2 cellular contexts compared by ENCODE assay signal in the genomic region with DNA sequence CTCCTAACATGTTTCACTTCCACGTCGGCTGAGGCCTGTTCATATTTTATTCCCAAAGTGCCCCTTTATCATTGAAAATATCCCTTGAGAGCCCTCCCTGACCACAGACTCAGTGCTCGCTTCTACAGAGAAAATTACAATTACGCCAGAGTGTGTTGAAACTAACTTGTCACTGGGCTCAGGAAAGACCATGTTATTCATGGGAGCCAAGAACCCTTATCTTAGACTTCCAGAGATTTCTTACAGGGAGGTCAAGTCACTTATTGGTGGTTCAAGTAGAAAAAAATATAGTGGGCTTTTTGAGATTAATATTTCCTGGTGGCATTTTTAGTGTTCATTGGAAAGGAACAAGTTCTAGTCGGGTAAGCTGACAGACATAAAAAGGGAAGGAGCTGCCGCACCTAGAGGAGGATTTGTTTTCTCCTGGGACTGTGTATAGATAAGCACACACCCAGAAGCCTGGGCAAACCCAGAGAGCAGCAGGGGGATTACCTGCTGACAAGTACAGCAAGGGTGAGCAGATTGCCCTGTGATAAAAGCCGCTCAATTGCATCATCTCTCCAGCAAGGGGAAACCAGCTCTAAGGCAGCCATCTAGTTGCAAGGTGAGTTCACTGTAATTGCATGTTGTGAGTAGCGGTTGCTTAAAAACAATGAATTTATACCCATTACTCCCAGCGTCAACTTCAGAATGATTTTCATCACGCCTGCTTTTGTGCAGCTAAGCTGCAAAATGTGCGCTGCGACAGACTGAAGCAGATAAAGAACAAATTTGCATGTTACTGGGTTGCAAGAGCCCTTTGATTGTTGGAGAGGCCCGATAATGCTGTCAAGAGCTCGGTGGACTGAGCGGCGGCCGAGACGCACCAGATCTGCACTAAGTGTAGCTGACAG.
TF ChIP-seq lines count a peak whose summit lies in the region.

No MANE protein-coding gene starts in this region.

TF ChIP-seq in Ishikawa, 13 proteins besides CTCF, POLR2A, EP300 and RAD21:
- TF ChIP-seq CEBPB (IDR thresholded peaks at IDR 0.05) (0 out of 2 replicates have a peak, but pooled peaks have one; percentile 2), ZBTB7A (IDR thresholded peaks at IDR 0.05; ENCODE audit: low read depth) (no peak)

TF ChIP-seq in K562, 482 proteins besides CTCF, POLR2A, EP300 and RAD21 (continues in another document):
- TF ChIP-seq MTA3 (IDR thresholded peaks at IDR 0.05; ENCODE audit: borderline replicate concordance): no peak
- TF ChIP-seq MTA2 (IDR thresholded peaks at IDR 0.05; ENCODE audit: low read depth): peak; percentile 8; the same call in 1 of the 2 replicates
- TF ChIP-seq GATA2 (CRISPR knock-in tag; IDR thresholded peaks at IDR 0.05): peak; percentile 51; the same call in 1 of the 2 replicates
- TF ChIP-seq KLF6 (CRISPR knock-in tag; IDR thresholded peaks at IDR 0.05; ENCODE audit: borderline replicate concordance): no peak
- TF ChIP-seq WHSC1 (IDR thresholded peaks at IDR 0.05; ENCODE audit: low read length): no peak
- no peak for TF ChIP-seq STAT5B (CRISPR knock-in tag; IDR thresholded peaks at IDR 0.05)
- no peak for TF ChIP-seq ESRRB (CRISPR knock-in tag; IDR thresholded peaks at IDR 0.05; ENCODE audit: borderline replicate concordance)
- TF ChIP-seq LEF1 (IDR thresholded peaks at IDR 0.05): no peak
- no peak for TF ChIP-seq ZFX (CRISPR knock-in tag; IDR thresholded peaks at IDR 0.05)
- no peak for TF ChIP-seq ZNF431 (CRISPR knock-in tag; IDR thresholded peaks at IDR 0.05)
- no peak for TF ChIP-seq ZBTB7A (IDR thresholded peaks at IDR 0.05; ENCODE audit: borderline replicate concordance, control insufficient read depth, low read depth, low read length)
- no peak for TF ChIP-seq SRF (CRISPR knock-in tag; IDR thresholded peaks at IDR 0.05)
- TF ChIP-seq ETS2 (tag; IDR thresholded peaks at IDR 0.05; ENCODE audit: borderline replicate concordance, poor library complexity, severe bottlenecking): no peak
- TF ChIP-seq, protein P1, sequence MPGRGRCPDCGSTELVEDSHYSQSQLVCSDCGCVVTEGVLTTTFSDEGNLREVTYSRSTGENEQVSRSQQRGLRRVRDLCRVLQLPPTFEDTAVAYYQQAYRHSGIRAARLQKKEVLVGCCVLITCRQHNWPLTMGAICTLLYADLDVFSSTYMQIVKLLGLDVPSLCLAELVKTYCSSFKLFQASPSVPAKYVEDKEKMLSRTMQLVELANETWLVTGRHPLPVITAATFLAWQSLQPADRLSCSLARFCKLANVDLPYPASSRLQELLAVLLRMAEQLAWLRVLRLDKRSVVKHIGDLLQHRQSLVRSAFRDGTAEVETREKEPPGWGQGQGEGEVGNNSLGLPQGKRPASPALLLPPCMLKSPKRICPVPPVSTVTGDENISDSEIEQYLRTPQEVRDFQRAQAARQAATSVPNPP (IDR thresholded peaks at IDR 0.05; ENCODE audit: borderline replicate concordance, insufficient read depth, insufficient read length): no peak
- TF ChIP-seq CEBPG (CRISPR knock-in tag; IDR thresholded peaks at IDR 0.05): peak; percentile 79
- TF ChIP-seq CEBPG (tag; conservative IDR thresholded peaks at IDR 0.05 in 1 of 2, IDR thresholded peaks at IDR 0.05 in 1 of 2): peak; percentile 89 to 91
- TF ChIP-seq JUND (IDR thresholded peaks at IDR 0.05; ENCODE audit: borderline replicate concordance, low read depth, low read length): peak; percentile 60
- TF ChIP-seq JUND (tag; IDR thresholded peaks at IDR 0.05; ENCODE audit: borderline replicate concordance, low read depth, low read length): peak; percentile 62; the same call in 1 of the 3 replicates
- TF ChIP-seq, protein P2, sequence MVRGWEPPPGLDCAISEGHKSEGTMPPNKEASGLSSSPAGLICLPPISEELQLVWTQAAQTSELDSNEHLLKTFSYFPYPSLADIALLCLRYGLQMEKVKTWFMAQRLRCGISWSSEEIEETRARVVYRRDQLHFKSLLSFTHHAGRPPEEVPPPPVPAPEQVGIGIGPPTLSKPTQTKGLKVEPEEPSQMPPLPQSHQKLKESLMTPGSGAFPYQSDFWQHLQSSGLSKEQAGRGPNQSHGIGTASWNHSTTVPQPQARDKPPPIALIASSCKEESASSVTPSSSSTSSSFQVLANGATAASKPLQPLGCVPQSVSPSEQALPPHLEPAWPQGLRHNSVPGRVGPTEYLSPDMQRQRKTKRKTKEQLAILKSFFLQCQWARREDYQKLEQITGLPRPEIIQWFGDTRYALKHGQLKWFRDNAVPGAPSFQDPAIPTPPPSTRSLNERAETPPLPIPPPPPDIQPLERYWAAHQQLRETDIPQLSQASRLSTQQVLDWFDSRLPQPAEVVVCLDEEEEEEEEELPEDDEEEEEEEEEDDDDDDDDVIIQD (CRISPR knock-in tag; IDR thresholded peaks at IDR 0.05): no peak
- no peak for TF ChIP-seq ZNF134 (CRISPR knock-in tag; conservative IDR thresholded peaks at IDR 0.05)
- TF ChIP-seq MEF2A (IDR thresholded peaks at IDR 0.05; ENCODE audit: control insufficient read depth, low read depth, low read length): no peak
- no peak for TF ChIP-seq NFIX (CRISPR knock-in tag; IDR thresholded peaks at IDR 0.05; ENCODE audit: low read depth)
- TF ChIP-seq HMG20A (CRISPR knock-in tag; conservative IDR thresholded peaks at IDR 0.05): no peak
- TF ChIP-seq, protein P3, sequence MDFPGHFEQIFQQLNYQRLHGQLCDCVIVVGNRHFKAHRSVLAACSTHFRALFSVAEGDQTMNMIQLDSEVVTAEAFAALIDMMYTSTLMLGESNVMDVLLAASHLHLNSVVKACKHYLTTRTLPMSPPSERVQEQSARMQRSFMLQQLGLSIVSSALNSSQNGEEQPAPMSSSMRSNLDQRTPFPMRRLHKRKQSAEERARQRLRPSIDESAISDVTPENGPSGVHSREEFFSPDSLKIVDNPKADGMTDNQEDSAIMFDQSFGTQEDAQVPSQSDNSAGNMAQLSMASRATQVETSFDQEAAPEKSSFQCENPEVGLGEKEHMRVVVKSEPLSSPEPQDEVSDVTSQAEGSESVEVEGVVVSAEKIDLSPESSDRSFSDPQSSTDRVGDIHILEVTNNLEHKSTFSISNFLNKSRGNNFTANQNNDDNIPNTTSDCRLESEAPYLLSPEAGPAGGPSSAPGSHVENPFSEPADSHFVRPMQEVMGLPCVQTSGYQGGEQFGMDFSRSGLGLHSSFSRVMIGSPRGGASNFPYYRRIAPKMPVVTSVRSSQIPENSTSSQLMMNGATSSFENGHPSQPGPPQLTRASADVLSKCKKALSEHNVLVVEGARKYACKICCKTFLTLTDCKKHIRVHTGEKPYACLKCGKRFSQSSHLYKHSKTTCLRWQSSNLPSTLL (IDR thresholded peaks at IDR 0.05): no peak
- TF ChIP-seq CREM (IDR thresholded peaks at IDR 0.05; ENCODE audit: low read depth): 0 out of 2 replicates have a peak, but pooled peaks have one; percentile 7
- no peak for TF ChIP-seq SMARCC2 (IDR thresholded peaks at IDR 0.05; ENCODE audit: low read depth)
- TF ChIP-seq HIVEP1 (CRISPR knock-in tag; IDR thresholded peaks at IDR 0.05): no peak
- TF ChIP-seq, protein P4, sequence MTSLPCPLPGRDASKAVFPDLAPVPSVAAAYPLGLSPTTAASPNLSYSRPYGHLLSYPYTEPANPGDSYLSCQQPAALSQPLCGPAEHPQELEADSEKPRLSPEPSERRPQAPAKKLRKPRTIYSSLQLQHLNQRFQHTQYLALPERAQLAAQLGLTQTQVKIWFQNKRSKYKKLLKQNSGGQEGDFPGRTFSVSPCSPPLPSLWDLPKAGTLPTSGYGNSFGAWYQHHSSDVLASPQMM (CRISPR knock-in tag; IDR thresholded peaks at IDR 0.05): no peak
- no peak for TF ChIP-seq HDAC3 (IDR thresholded peaks at IDR 0.05; ENCODE audit: borderline replicate concordance, partially characterized antibody)
- no peak for TF ChIP-seq ZZZ3 (IDR thresholded peaks at IDR 0.05)
- TF ChIP-seq FIP1L1 (IDR thresholded peaks at IDR 0.05; ENCODE audit: low read depth, low read length, poor library complexity, severe bottlenecking): no peak
- TF ChIP-seq, protein P5, sequence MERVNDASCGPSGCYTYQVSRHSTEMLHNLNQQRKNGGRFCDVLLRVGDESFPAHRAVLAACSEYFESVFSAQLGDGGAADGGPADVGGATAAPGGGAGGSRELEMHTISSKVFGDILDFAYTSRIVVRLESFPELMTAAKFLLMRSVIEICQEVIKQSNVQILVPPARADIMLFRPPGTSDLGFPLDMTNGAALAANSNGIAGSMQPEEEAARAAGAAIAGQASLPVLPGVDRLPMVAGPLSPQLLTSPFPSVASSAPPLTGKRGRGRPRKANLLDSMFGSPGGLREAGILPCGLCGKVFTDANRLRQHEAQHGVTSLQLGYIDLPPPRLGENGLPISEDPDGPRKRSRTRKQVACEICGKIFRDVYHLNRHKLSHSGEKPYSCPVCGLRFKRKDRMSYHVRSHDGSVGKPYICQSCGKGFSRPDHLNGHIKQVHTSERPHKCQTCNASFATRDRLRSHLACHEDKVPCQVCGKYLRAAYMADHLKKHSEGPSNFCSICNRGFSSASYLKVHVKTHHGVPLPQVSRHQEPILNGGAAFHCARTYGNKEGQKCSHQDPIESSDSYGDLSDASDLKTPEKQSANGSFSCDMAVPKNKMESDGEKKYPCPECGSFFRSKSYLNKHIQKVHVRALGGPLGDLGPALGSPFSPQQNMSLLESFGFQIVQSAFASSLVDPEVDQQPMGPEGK (CRISPR knock-in tag; IDR thresholded peaks at IDR 0.05; ENCODE audit: borderline replicate concordance): no peak
- no peak for TF ChIP-seq NR2C2 (CRISPR knock-in tag; IDR thresholded peaks at IDR 0.05)
- TF ChIP-seq NR2C2 (tag; IDR thresholded peaks at IDR 0.05): 0 out of 2 replicates have a peak, but pooled peaks have one; percentile 25
- TF ChIP-seq ZNF347 (CRISPR knock-in tag; IDR thresholded peaks at IDR 0.05; ENCODE audit: low read depth): no peak
- no peak for TF ChIP-seq ZC3H11A (IDR thresholded peaks at IDR 0.05; ENCODE audit: low read depth, low read length)
- no peak for TF ChIP-seq BCL6 (CRISPR knock-in tag; IDR thresholded peaks at IDR 0.05)
- TF ChIP-seq CCNT2 (IDR thresholded peaks at IDR 0.05; ENCODE audit: borderline replicate concordance, extremely low read depth, insufficient read length, low read depth, low read length): no peak
- TF ChIP-seq ZNF197 (CRISPR knock-in tag; IDR thresholded peaks at IDR 0.05; ENCODE audit: low read depth): no peak
- TF ChIP-seq ZNF764 (CRISPR knock-in tag; IDR thresholded peaks at IDR 0.05; ENCODE audit: low read depth): no peak
- no peak for TF ChIP-seq SRSF1 (IDR thresholded peaks at IDR 0.05; ENCODE audit: low read depth, low read length)
- no peak for TF ChIP-seq ZNF76 (CRISPR knock-in tag; IDR thresholded peaks at IDR 0.05; ENCODE audit: borderline replicate concordance)
- no peak for TF ChIP-seq DIDO1 (tag; IDR thresholded peaks at IDR 0.05; ENCODE audit: low read depth)
- TF ChIP-seq SAFB (IDR thresholded peaks at IDR 0.05; ENCODE audit: borderline replicate concordance, low read depth, low read length): no peak
- no peak for TF ChIP-seq MCM3 (IDR thresholded peaks at IDR 0.05)
- TF ChIP-seq ZNF3 (CRISPR knock-in tag; IDR thresholded peaks at IDR 0.05): no peak
- TF ChIP-seq ZNF785 (CRISPR knock-in tag; IDR thresholded peaks at IDR 0.05): no peak
- no peak for TF ChIP-seq TSC22D4 (tag; IDR thresholded peaks at IDR 0.05)
- no peak for TF ChIP-seq ZC3H8 (IDR thresholded peaks at IDR 0.05)
- TF ChIP-seq TAF1 (IDR thresholded peaks at IDR 0.05; ENCODE audit: control insufficient read depth, extremely low read depth, insufficient read depth, low read length, severe bottlenecking): no peak
- no peak for TF ChIP-seq ZNF586 (CRISPR knock-in tag; conservative IDR thresholded peaks at IDR 0.05)
- TF ChIP-seq PTRF (tag; IDR thresholded peaks at IDR 0.05): no peak
- TF ChIP-seq, protein P6, sequence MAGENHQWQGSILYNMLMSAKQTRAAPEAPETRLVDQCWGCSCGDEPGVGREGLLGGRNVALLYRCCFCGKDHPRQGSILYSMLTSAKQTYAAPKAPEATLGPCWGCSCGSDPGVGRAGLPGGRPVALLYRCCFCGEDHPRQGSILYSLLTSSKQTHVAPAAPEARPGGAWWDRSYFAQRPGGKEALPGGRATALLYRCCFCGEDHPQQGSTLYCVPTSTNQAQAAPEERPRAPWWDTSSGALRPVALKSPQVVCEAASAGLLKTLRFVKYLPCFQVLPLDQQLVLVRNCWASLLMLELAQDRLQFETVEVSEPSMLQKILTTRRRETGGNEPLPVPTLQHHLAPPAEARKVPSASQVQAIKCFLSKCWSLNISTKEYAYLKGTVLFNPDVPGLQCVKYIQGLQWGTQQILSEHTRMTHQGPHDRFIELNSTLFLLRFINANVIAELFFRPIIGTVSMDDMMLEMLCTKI (IDR thresholded peaks at IDR 0.05; ENCODE audit: partially characterized antibody): no peak
- TF ChIP-seq SRSF9 (IDR thresholded peaks at IDR 0.05; ENCODE audit: borderline replicate concordance, low read depth, low read length): no peak
- TF ChIP-seq, protein P7, sequence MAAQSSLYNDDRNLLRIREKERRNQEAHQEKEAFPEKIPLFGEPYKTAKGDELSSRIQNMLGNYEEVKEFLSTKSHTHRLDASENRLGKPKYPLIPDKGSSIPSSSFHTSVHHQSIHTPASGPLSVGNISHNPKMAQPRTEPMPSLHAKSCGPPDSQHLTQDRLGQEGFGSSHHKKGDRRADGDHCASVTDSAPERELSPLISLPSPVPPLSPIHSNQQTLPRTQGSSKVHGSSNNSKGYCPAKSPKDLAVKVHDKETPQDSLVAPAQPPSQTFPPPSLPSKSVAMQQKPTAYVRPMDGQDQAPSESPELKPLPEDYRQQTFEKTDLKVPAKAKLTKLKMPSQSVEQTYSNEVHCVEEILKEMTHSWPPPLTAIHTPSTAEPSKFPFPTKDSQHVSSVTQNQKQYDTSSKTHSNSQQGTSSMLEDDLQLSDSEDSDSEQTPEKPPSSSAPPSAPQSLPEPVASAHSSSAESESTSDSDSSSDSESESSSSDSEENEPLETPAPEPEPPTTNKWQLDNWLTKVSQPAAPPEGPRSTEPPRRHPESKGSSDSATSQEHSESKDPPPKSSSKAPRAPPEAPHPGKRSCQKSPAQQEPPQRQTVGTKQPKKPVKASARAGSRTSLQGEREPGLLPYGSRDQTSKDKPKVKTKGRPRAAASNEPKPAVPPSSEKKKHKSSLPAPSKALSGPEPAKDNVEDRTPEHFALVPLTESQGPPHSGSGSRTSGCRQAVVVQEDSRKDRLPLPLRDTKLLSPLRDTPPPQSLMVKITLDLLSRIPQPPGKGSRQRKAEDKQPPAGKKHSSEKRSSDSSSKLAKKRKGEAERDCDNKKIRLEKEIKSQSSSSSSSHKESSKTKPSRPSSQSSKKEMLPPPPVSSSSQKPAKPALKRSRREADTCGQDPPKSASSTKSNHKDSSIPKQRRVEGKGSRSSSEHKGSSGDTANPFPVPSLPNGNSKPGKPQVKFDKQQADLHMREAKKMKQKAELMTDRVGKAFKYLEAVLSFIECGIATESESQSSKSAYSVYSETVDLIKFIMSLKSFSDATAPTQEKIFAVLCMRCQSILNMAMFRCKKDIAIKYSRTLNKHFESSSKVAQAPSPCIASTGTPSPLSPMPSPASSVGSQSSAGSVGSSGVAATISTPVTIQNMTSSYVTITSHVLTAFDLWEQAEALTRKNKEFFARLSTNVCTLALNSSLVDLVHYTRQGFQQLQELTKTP (IDR thresholded peaks at IDR 0.05; ENCODE audit: low read depth in 1 of 2, partially characterized antibody in 2 of 2): no peak
- TF ChIP-seq LARP7 (IDR thresholded peaks at IDR 0.05): no peak
- no peak for TF ChIP-seq LCOR (CRISPR knock-in tag; IDR thresholded peaks at IDR 0.05)
- TF ChIP-seq NFIC (IDR thresholded peaks at IDR 0.05): no peak
- no peak for TF ChIP-seq ELF1 (tag; IDR thresholded peaks at IDR 0.05)
